ENCODE assay signal across 19 cellular contexts in the genomic region with DNA sequence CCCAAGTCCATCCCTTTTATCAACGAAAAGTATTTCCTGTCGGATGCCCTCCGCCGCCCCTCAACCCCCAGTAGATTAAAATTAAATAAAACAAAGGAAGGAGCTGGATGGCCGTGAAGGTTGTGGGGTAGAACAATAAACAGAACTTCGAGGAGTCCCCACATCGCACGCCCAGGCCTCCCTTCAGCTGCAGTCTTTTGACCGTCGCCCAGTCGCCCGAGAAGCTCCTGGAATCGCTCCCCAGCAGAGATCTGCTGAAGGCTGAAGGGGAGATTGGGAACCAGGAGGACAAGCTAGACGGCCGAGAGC. TPM values are rescaled to one million over a fixed set of nuclear protein-coding genes. Genes with fewer than 3 reads are reported as not detected.
A peak's percentile ranks its signal among the peaks of the same experiment; 100 is the strongest.
DNase-seq lines count a peak whose midpoint lies in the region; ATAC-seq and TF ChIP-seq lines count a peak whose summit lies in the region.
"Had no signal": no experiment of that assay in that cellular context is flagged by ENCODE, and none has a peak within 500 bp of the region (broad histone marks: within the 10 kb centered on the region; RNA-seq: fewer than 3 reads in every experiment).

No MANE protein-coding gene starts in this region.

- H3K79me2 ChIP-seq in smooth muscle cell (ENCODE audit: low read depth): no peaks in the 10 kb centered on the region

- peaks cover 5% of the 10 kb centered on the region for H3K9me3 Mint-ChIP-seq in activated CD4-positive, alpha-beta T cell treated with anti-CD3 and anti-CD28 coated beads for 36 hours (ENCODE audit: low read depth)
- H3K9me3 Mint-ChIP-seq in MCF 10A (ENCODE audit: unreplicated experiment): no peaks in the 10 kb centered on the region

- no peak for ATAC-seq in activated CD4-positive, alpha-beta T cell treated with anti-CD3 and anti-CD28 coated beads for 36 hours
- ATAC-seq in HG03354 (IDR thresholded peaks at IDR 0.05; ENCODE audit: poor library complexity, severe bottlenecking, unreplicated experiment): no peak
- ATAC-seq: CD8-positive, alpha-beta T cell; mucosa of descending colon; Panc1 had no signal

- peaks cover 70% of the 10 kb centered on the region for H3K27me3 Mint-ChIP-seq in activated CD4-positive, alpha-beta T cell treated with anti-CD3 and anti-CD28 coated beads for 36 hours
- H3K27me3 Mint-ChIP-seq in MCF 10A (ENCODE audit: insufficient read depth, unreplicated experiment): peaks cover 56% of the 10 kb centered on the region

- WGBS in smooth muscle cell (ENCODE audit: low lambda C conversion rate): 4% methylated on average over 15 of the region's 15 CpGs

- H3K4me1 ChIP-seq in iPS-15b (ENCODE audit: control insufficient read depth, insufficient read depth, low read length) (peaks cover 13% of the 10 kb centered on the region), smooth muscle cell (ENCODE audit: low read depth) (peaks cover 32% of the 10 kb centered on the region)

- no peak overlapping the region for H3K27ac ChIP-seq in WERI-Rb-1
- H3K27ac ChIP-seq in smooth muscle cell (ENCODE audit: low read depth): no peak overlapping the region

- H2AFZ ChIP-seq in smooth muscle cell (ENCODE audit: low read depth): no peak overlapping the region

- H3K4me3 Mint-ChIP-seq in activated CD4-positive, alpha-beta T cell treated with anti-CD3 and anti-CD28 coated beads for 36 hours: peak overlapping the region; percentile 43
- no peak overlapping the region for H3K4me3 Mint-ChIP-seq in MCF 10A (ENCODE audit: unreplicated experiment)
- H3K4me3 Mint-ChIP-seq: activated B cell treated with CpG ODN at 0.5 μM for 24 hours had no signal

- H3K27me3 ChIP-seq in WERI-Rb-1 (ENCODE audit: insufficient read depth, low read depth, severe bottlenecking) (peaks cover 62% of the 10 kb centered on the region), iPS-15b (ENCODE audit: control insufficient read depth, insufficient read depth, low read length) (peaks cover 97% of the 10 kb centered on the region), smooth muscle cell (ENCODE audit: low read depth) (peaks cover 99% of the 10 kb centered on the region)

- no peaks in the 10 kb centered on the region for H3F3A ChIP-seq in smooth muscle cell (ENCODE audit: low read depth)

- H3K9ac ChIP-seq in iPS-15b (ENCODE audit: low read depth, low read length) (no peak overlapping the region), smooth muscle cell (ENCODE audit: low read depth) (no peak overlapping the region)

- intact Hi-C loops in activated CD4-positive, alpha-beta T cell treated with anti-CD3 and anti-CD28 coated beads for 36 hours (cut with DNase I, micrococcal nuclease): no loop called here
- intact Hi-C loops in MCF 10A (cut with micrococcal nuclease): no loop called here

- H3K4me2 ChIP-seq in smooth muscle cell: peak overlapping the region; percentile 86

- POLR2A ChIA-PET in activated CD4-positive, alpha-beta T cell treated with anti-CD3 and anti-CD28 coated beads for 36 hours (lab: Charles Lee): no interaction called here
- POLR2A ChIA-PET in MCF 10A (lab: Yijun Ruan, JAX): interaction anchor here (0.7 kb wide), 1 partner anchor 124 kb away, joined by 3 read pairs; no protein-coding TSS in a partner anchor

- H4K20me1 ChIP-seq in smooth muscle cell (ENCODE audit: low read depth): no peaks in the 10 kb centered on the region

- H3K4me3 ChIP-seq in WERI-Rb-1 (ENCODE audit: low read depth, low read length): peak overlapping the region; percentile 51
- peak overlapping the region; percentile 36 for H3K4me3 ChIP-seq in iPS-15b (ENCODE audit: low read depth, low read length)
- no peak overlapping the region for H3K4me3 ChIP-seq in smooth muscle cell
- H3K4me3 ChIP-seq: mucosa of descending colon had no signal

- no peak overlapping the region for H3K27ac Mint-ChIP-seq in activated CD4-positive, alpha-beta T cell treated with anti-CD3 and anti-CD28 coated beads for 36 hours
- no peak overlapping the region for H3K27ac Mint-ChIP-seq in MCF 10A (ENCODE audit: low read depth, unreplicated experiment)
- H3K27ac Mint-ChIP-seq: activated B cell treated with CpG ODN at 0.5 μM for 24 hours; CD8-positive, alpha-beta T cell had no signal

- no peaks in the 10 kb centered on the region for H3K9me3 ChIP-seq in WERI-Rb-1 (ENCODE audit: severe bottlenecking)
- H3K9me3 ChIP-seq in iPS-15b (ENCODE audit: control insufficient read depth, insufficient read depth, low read length): no peaks in the 10 kb centered on the region
- no peaks in the 10 kb centered on the region for H3K9me3 ChIP-seq in smooth muscle cell (replicated peaks; ENCODE audit: low read depth)
- H3K9me3 ChIP-seq: mucosa of descending colon had no signal

- CTCF ChIA-PET in activated CD4-positive, alpha-beta T cell treated with anti-CD3 and anti-CD28 coated beads for 36 hours (lab: Charles Lee): interaction anchor here (0.7 to 1.7 kb wide), 6 partner anchors 10 to 310 kb away, joined by 3 to 5 read pairs (median 4); no protein-coding TSS in a partner anchor
- CTCF ChIA-PET in MCF 10A (lab: Yijun Ruan, JAX): interaction anchor here (0.7 to 1.6 kb wide), 3 partner anchors 8 to 1599 kb away, joined by 3 to 4 read pairs (median 3); no protein-coding TSS in a partner anchor

- peaks cover 22% of the 10 kb centered on the region for H3K4me1 Mint-ChIP-seq in activated CD4-positive, alpha-beta T cell treated with anti-CD3 and anti-CD28 coated beads for 36 hours
- H3K4me1 Mint-ChIP-seq in MCF 10A (ENCODE audit: insufficient read depth, unreplicated experiment): peaks cover 6% of the 10 kb centered on the region

- BruUV-seq in MCF 10A (replicated peaks; lab: Mats Ljungman, UMichigan): no TSS peak

- no peak for TF ChIP-seq CTCF in WERI-Rb-1 (IDR thresholded peaks at IDR 0.05; ENCODE audit: low read depth, low read length)
- TF ChIP-seq CTCF in smooth muscle cell (IDR thresholded peaks at IDR 0.05; ENCODE audit: borderline replicate concordance, insufficient read depth, poor library complexity, severe bottlenecking): no peak
- no peak for TF ChIP-seq CTCF in MCF 10A (IDR thresholded peaks at IDR 0.05; ENCODE audit: unreplicated experiment)

- peaks cover 11% of the 10 kb centered on the region for H3K36me3 Mint-ChIP-seq in activated CD4-positive, alpha-beta T cell treated with anti-CD3 and anti-CD28 coated beads for 36 hours (ENCODE audit: low read depth)
- peaks cover 5% of the 10 kb centered on the region for H3K36me3 Mint-ChIP-seq in MCF 10A (ENCODE audit: insufficient read depth, unreplicated experiment)
- H3K36me3 Mint-ChIP-seq: CD8-positive, alpha-beta T cell had no signal

- no peaks in the 10 kb centered on the region for H3K36me3 ChIP-seq in WERI-Rb-1
- no peaks in the 10 kb centered on the region for H3K36me3 ChIP-seq in iPS-15b (ENCODE audit: control insufficient read depth, insufficient read depth, low read length)
- H3K36me3 ChIP-seq in smooth muscle cell (ENCODE audit: low read depth): no peaks in the 10 kb centered on the region

- no peak for DNase-seq in activated CD4-positive, alpha-beta T cell treated with anti-CD3 and anti-CD28 coated beads for 36 hours
- no peak for DNase-seq in activated CD4-positive, alpha-beta T cell treated with anti-CD3 and anti-CD28 coated beads, Interleukin-2, amount 50 U/mL, for 4 hours
- no peak for DNase-seq in WERI-Rb-1
- DNase-seq in smooth muscle cell (lab: John Stamatoyannopoulos, UW; ENCODE audit: unreplicated experiment): no peak
- DNase-seq in NAMALWA (ENCODE audit: low spot score): no peak
- no peak for DNase-seq in MCF 10A (ENCODE audit: unreplicated experiment)
- DNase-seq: activated B cell treated with CpG ODN at 0.5 μM for 24 hours; activated T-cell treated with anti-CD3 and anti-CD28 coated beads, Interleukin-2, amount 50 U/mL, for 1 hour; CD8-positive, alpha-beta T cell; mucosa of descending colon; NCI-H2081; NCI-H69 had no signal

RNA-seq across cellular contexts. Expression of a gene that starts 0.9 kb away (rescaled TPM):
- total RNA-seq in activated CD4-positive, alpha-beta T cell treated with anti-CD3 and anti-CD28 coated beads for 36 hours: not detected
- total RNA-seq in smooth muscle cell: not detected in 2 replicates
- not detected in 2 replicates for polyA plus RNA-seq in smooth muscle cell
- not detected in 2 replicates for total RNA-seq in MCF 10A (2022)
- total RNA-seq: A172; activated B cell treated with CpG ODN at 0.5 μM for 24 hours; CD8-positive, alpha-beta T cell; kidney epithelial cell; mucosa of descending colon; pulmonary artery endothelial cell; subcutaneous adipose tissue had no signal
